ENCODE assay signal across 13 cellular contexts in the genomic region with DNA sequence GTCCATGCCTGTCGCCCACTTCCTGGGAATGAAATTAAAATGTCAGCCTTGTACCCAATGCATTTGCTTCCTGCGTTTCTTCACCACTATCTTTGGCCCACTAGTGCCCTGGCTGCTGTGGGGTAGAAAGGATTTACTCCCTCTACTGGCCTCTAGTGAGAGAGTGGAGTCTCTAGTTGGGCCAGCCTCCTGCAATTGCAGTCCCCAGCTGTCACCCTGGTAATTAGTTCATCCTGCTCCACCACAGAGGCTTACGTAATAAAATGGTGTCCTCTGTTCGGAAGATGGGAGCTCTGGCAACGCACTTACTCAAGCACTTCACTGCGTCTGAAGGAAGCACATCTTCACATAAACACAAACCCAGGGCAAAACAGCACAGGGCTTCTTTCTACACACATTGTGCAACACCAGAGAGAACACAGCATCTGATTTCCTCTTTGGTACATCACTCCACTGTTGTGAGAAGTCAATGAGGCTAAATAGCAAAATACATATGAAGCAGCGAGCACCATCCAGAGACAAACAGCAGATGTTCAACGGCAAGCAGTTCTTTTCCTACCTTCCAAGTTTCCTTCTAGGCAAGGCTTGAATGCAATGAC.
DNase-seq lines count a peak whose midpoint lies in the region; ATAC-seq, FAIRE-seq and TF ChIP-seq lines count a peak whose summit lies in the region.
"Had no signal": no experiment of that assay in that cellular context is flagged by ENCODE, and none has a peak within 500 bp of the region (broad histone marks: within the 10 kb centered on the region; RNA-seq: fewer than 3 reads in every experiment).

No MANE protein-coding gene starts in this region.

- FAIRE-seq in keratinocyte (lab: Jason Lieb, UNC), result no peak
- FAIRE-seq: GM19239 had no signal

- H3K27me3 ChIP-seq in keratinocyte (ENCODE audit: control insufficient read depth, extremely low read depth, insufficient read depth, low read length), result peaks cover 7% of the 10 kb centered on the region

- H3K4me3 ChIP-seq in keratinocyte (ENCODE audit: control insufficient read depth in 2 of 3, extremely low read depth in 1 of 3, insufficient read depth in 2 of 3, low read depth in 1 of 3, low read length in 3 of 3), result no peak overlapping the region
- H3K4me3 ChIP-seq: prostate gland had no signal

- H3K4me3 Mint-ChIP-seq in activated naive CD8-positive, alpha-beta T cell treated with anti-CD3 and anti-CD28 coated beads for 36 hours, result no peak overlapping the region

- no peaks in the 10 kb centered on the region for H3K36me3 ChIP-seq in keratinocyte (ENCODE audit: control insufficient read depth in 2 of 2, extremely low read depth in 1 of 2, insufficient read depth in 2 of 2, low read length in 2 of 2)
- H3K36me3 ChIP-seq: prostate gland had no signal

- H3K4me1 Mint-ChIP-seq in activated naive CD8-positive, alpha-beta T cell treated with anti-CD3 and anti-CD28 coated beads for 36 hours, result no peaks in the 10 kb centered on the region

- H3K9me3 Mint-ChIP-seq in activated naive CD8-positive, alpha-beta T cell treated with anti-CD3 and anti-CD28 coated beads for 36 hours, result no peaks in the 10 kb centered on the region

- no peaks in the 10 kb centered on the region for H3K9me3 ChIP-seq in keratinocyte (ENCODE audit: control insufficient read depth, low read depth, low read length)
- H3K9me3 ChIP-seq: prostate gland had no signal

- no peak overlapping the region for H3K4me2 ChIP-seq in keratinocyte (ENCODE audit: control insufficient read depth, extremely low read depth, insufficient read depth, low read depth, low read length)

- H2AFZ ChIP-seq in keratinocyte (ENCODE audit: control insufficient read depth, low read length), result no peak overlapping the region

- no peak overlapping the region for H3K27ac ChIP-seq in keratinocyte (ENCODE audit: control insufficient read depth, insufficient read depth, low read length)
- H3K27ac ChIP-seq: prostate gland had no signal

- no peaks in the 10 kb centered on the region for H3K36me3 Mint-ChIP-seq in activated naive CD8-positive, alpha-beta T cell treated with anti-CD3 and anti-CD28 coated beads for 36 hours

- no peak overlapping the region for H3K27ac Mint-ChIP-seq in activated naive CD8-positive, alpha-beta T cell treated with anti-CD3 and anti-CD28 coated beads for 36 hours

- H3K4me1 ChIP-seq in keratinocyte (ENCODE audit: control insufficient read depth, extremely low read depth, insufficient read depth, low read length), result no peaks in the 10 kb centered on the region
- H3K4me1 ChIP-seq: prostate gland had no signal

- peak; percentile 8 for DNase-seq in ELR (ENCODE audit: low read depth)
- peak; percentile 7 for DNase-seq in LoVo (ENCODE audit: low spot score)
- DNase-seq in RPMI8226, result peak; percentile 30
- no peak for DNase-seq in keratinocyte (ENCODE audit: low read depth, low spot score)
- no peak for DNase-seq in amniotic stem cell (lab: John Stamatoyannopoulos, UW)
- no peak for DNase-seq in activated naive CD8-positive, alpha-beta T cell treated with anti-CD3 and anti-CD28 coated beads for 36 hours
- DNase-seq: activated effector memory CD4-positive, alpha-beta T cell treated with anti-CD3 and anti-CD28 coated beads, Interleukin-2, amount 50 U/mL, for 16 hours; EL; NCI-H1436 treated with DMSO at 0.1 percent for 48 hours had no signal

- H3K27me3 Mint-ChIP-seq in activated naive CD8-positive, alpha-beta T cell treated with anti-CD3 and anti-CD28 coated beads for 36 hours, result peaks cover 7% of the 10 kb centered on the region

- H4K20me1 ChIP-seq in keratinocyte (ENCODE audit: control insufficient read depth, extremely low read depth, insufficient read depth, low read length), result no peaks in the 10 kb centered on the region

- TF ChIP-seq CTCF in keratinocyte (optimal IDR thresholded peaks at IDR 0.05 in 1 of 3, IDR thresholded peaks at IDR 0.05 in 1 of 3, conservative IDR thresholded peaks at IDR 0.05 in 1 of 3; ENCODE audit: extremely low read depth in 1 of 3, insufficient read depth in 2 of 3, low read length in 3 of 3), result peak in 2 of 3 experiments; percentile 28 to 33

- no peaks in the 10 kb centered on the region for H3K79me2 ChIP-seq in keratinocyte (ENCODE audit: control insufficient read depth, insufficient read depth, low read length)

- no peaks in the 10 kb centered on the region for H3K9me1 ChIP-seq in keratinocyte (ENCODE audit: control insufficient read depth, extremely low read depth, insufficient read depth, low read length)

- H3K9ac ChIP-seq in keratinocyte (ENCODE audit: control insufficient read depth, extremely low read depth, insufficient read depth, low read length), result no peak overlapping the region

- ATAC-seq in GM18858 (IDR thresholded peaks at IDR 0.05; ENCODE audit: unreplicated experiment) (no peak), GM19035 (IDR thresholded peaks at IDR 0.05; ENCODE audit: unreplicated experiment) (no peak)

- dilution Hi-C loops in keratinocyte (cut with MboI; ENCODE audit: extremely low pct_ligation_motif_present, low sequenced_read_pairs), result no loop called here

Comparison
In these comparisons a context has a peak if more than half of its experiments do, and no peak if none do; other contexts are left out.
1. DNase-seq: peak in ELR (single experiment), LoVo (single experiment) and RPMI8226 (single experiment); none in keratinocyte (single experiment), amniotic stem cell (single experiment) and activated naive CD8-positive, alpha-beta T cell treated with anti-CD3 and anti-CD28 coated beads for 36 hours (single experiment).